In the genomic region with DNA sequence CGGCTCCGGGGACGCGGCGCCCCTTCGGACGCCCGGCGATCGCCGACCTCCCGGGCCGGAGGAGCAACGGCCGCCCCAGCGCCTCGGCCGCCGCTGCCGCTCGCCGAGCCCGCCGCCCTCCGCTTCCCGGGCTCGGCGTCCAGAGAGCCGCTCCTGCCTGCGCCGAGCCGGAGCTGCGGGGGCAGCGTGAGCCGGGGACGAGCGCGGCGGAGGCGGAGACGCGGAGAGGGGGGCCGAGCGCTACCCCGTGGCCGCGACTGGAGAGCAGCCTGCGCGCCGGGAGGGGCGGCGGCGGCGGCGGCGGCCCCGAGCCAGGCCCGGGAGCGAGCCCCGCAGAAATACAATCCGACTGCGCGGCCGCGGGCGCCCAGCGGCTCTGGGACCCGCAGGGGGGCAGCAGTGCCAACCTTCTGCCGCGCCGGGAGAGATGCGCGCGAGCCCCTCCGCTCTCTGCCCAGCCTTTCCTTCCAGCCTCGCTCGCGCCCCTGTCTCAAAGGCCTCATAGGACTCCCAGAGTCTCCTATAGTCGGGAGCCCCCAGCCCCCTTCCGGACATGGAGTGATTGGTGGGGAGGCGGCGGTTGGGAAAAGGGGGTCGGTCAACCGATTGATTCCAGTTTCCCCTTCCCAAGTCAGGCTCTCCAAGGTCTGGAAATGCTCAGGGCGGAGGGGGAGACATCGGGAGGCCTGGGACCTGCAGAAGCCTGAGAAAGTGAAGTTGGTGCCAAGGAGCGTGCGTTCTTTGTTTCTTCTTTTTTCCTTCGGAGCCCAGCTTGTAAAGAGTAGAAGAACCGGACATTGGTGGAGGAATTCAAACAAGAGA, we compare ENCODE assay signal across 9 cellular contexts. TPM values are rescaled to one million over a fixed set of nuclear protein-coding genes. Genes with fewer than 3 reads are reported as not detected.
DNase-seq lines count a peak whose midpoint lies in the region; ATAC-seq and TF ChIP-seq lines count a peak whose summit lies in the region.
"Had no signal": no experiment of that assay in that cellular context is flagged by ENCODE, and none has a peak within 500 bp of the region (broad histone marks: within the 10 kb centered on the region; RNA-seq: fewer than 3 reads in every experiment).

No MANE protein-coding gene starts in this region.

- no peaks in the 10 kb centered on the region for H3K36me3 ChIP-seq in adipocyte (ENCODE audit: control insufficient read depth, insufficient read depth, low read length, severe bottlenecking)
- no peaks in the 10 kb centered on the region for H3K36me3 ChIP-seq in iPS-18a (ENCODE audit: control insufficient read depth, low read depth, low read length)
- no peaks in the 10 kb centered on the region for H3K36me3 ChIP-seq in gastrocnemius medialis

- peak; percentile 55 for DNase-seq in GM13976 (ENCODE audit: low spot score)
- peak; percentile 25 for DNase-seq in NCI-H82 treated with DMSO at 0.1 percent for 48 hours (lab: John Stamatoyannopoulos, UW; ENCODE audit: unreplicated experiment)
- DNase-seq in adipocyte (ENCODE audit: low read depth) = peak; percentile 43
- DNase-seq in gastrocnemius medialis = no peak
- no peak for DNase-seq in hepatic stellate cell (ENCODE audit: low spot score)
- no peak for DNase-seq in GM19240 (ENCODE audit: insufficient read length, low spot score)

- in situ Hi-C loops in GM13976 (cut with MboI; ENCODE audit: low sequenced_read_pairs, unreplicated experiment) (no loop called here), gastrocnemius medialis (cut with MboI; ENCODE audit: low sequenced_read_pairs in 4 of 4) (no loop called here)

- no peak for TF ChIP-seq POLR2A in gastrocnemius medialis (IDR thresholded peaks at IDR 0.05)

- H3K9me3 ChIP-seq in adipocyte (ENCODE audit: control insufficient read depth, low read length) (no peaks in the 10 kb centered on the region), iPS-18a (ENCODE audit: control insufficient read depth, low read depth, low read length) (no peaks in the 10 kb centered on the region), gastrocnemius medialis (no peaks in the 10 kb centered on the region)

- H3K4me3 ChIP-seq in adipocyte (ENCODE audit: low read length) (no peak overlapping the region), iPS-18a (ENCODE audit: low read length) (peak overlapping the region; percentile 80), gastrocnemius medialis (peak overlapping the region in 3 of 4 donors; percentile 51 to 54 (median 53))

- peak in 1 of 2 donors; percentile 46 for ATAC-seq in gastrocnemius medialis
- no peak for ATAC-seq in HG03175 (IDR thresholded peaks at IDR 0.05; ENCODE audit: unreplicated experiment)

- no peak overlapping the region for H3K9ac ChIP-seq in adipocyte (ENCODE audit: low read length)
- H3K9ac ChIP-seq in iPS-18a (ENCODE audit: low read length) = no peak overlapping the region
- H3K9ac ChIP-seq: KMS-11 had no signal

- H3K4me1 ChIP-seq in adipocyte (ENCODE audit: control insufficient read depth, insufficient read depth, low read length) (no peaks in the 10 kb centered on the region), iPS-18a (ENCODE audit: control insufficient read depth, low read depth, low read length) (peaks cover 29% of the 10 kb centered on the region), gastrocnemius medialis (peaks cover 0 to 16% of the 10 kb centered on the region in 2 donors)

- TF ChIP-seq CTCF in GM13976 (IDR thresholded peaks at IDR 0.05; ENCODE audit: borderline replicate concordance, control extremely low read depth, extremely low read depth, insufficient read depth, missing control alignments) (no peak), gastrocnemius medialis (IDR thresholded peaks at IDR 0.05 in 4 of 5, conservative IDR thresholded peaks at IDR 0.05 in 1 of 5) (no peak)

- H3K27me3 ChIP-seq in adipocyte (replicated peaks; ENCODE audit: control insufficient read depth, insufficient read depth, low read length) (peaks cover 79% of the 10 kb centered on the region), iPS-18a (ENCODE audit: control insufficient read depth, insufficient read depth, low read length) (peaks cover 71% of the 10 kb centered on the region), gastrocnemius medialis (peaks cover 5 to 24% (median 22%) of the 10 kb centered on the region in 3 donors)

- no peak overlapping the region for H3K27ac ChIP-seq in iPS-18a (ENCODE audit: low read length)
- no peak overlapping the region for H3K27ac ChIP-seq in gastrocnemius medialis
- H3K27ac ChIP-seq: KMS-11 had no signal

- intact Hi-C loops in gastrocnemius medialis (cut with DNase I; ENCODE audit: low total_unique reads) = no loop called here

RNA-seq across cellular contexts. Expression of gene SDK2, which starts 1.0 kb away (rescaled TPM):
- total RNA-seq in gastrocnemius medialis = under 1 TPM; 0.02 to 0.31 (median 0.13) TPM

Comparison
In these comparisons a context has a peak if more than half of its experiments do, and no peak if none do; other contexts are left out.
1. DNase-seq: peak in GM13976 (single experiment), NCI-H82 treated with DMSO at 0.1 percent for 48 hours (single experiment) and adipocyte (single experiment); none in gastrocnemius medialis (0 of 2), hepatic stellate cell (single experiment) and GM19240 (single experiment).